18 cellular contexts compared by ENCODE assay signal in the genomic region with DNA sequence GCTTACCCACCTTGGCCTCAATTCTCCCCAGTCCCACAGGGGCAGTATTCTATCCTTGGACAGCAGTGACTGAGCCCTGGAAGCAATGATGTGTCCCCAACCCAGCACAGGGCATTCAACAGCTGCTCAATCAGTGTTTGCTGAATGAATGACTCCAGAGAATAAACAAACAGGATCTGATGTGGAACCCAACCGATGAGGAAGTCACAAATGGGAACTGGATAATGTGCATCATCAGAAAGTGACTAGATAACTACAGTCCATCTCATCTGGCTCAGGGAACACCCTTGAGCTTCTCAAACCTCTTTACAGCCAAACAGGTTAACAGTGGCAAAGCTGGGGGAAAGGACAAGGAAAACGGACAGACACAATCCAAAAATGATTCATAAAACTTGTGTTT.
"Had no signal": no experiment of that assay in that cellular context is flagged by ENCODE, and none has a peak within 500 bp of the region (broad histone marks: within the 10 kb centered on the region; RNA-seq: fewer than 3 reads in every experiment).

No MANE protein-coding gene starts in this region.

- H3K36me3 ChIP-seq: WERI-Rb-1 had no signal

- ATAC-seq: activated T-helper 17 cell treated with anti-CD3 and anti-CD28 coated beads, Interleukin-2, amount 50 U/mL, for 72 hours; esophagus mucosa; left cardiac atrium; natural killer cell; stimulated activated naive CD8-positive, alpha-beta T cell treated with anti-CD3 and anti-CD28 coated beads, Interleukin-15, Interleukin-2, amounts not matched to agents 100 U/mL and 50 U/mL, for 24 hours had no signal

- DNase-seq: activated CD4-positive, alpha-beta T cell treated with anti-CD3 and anti-CD28 coated beads for 48 hours; activated CD8-positive, alpha-beta memory T cell treated with anti-CD3 and anti-CD28 coated beads for 24 hours; activated naive CD4-positive, alpha-beta T cell treated with anti-CD3 and anti-CD28 coated beads, Interleukin-2, amount 10 ng/mL, durations not matched to agents 7 days and 5 days; amniotic stem cell; cerebellar nuclear complex; immature natural killer cell; left cardiac atrium; mammary epithelial cell; natural killer cell; stimulated activated CD4-positive, alpha-beta T cell treated with anti-CD3 and anti-CD28 coated beads, Interleukin-12 subunit alpha, Interleukin-12 subunit beta, amount 100 ng/mL, for 4 hours; stimulated activated naive CD8-positive, alpha-beta T cell treated with anti-CD3 and anti-CD28 coated beads, Interleukin-15, Interleukin-2, amounts not matched to agents 100 U/mL and 50 U/mL, for 24 hours; T-helper 9 cell; WERI-Rb-1 had no signal

- H3K27ac Mint-ChIP-seq: activated naive CD4-positive, alpha-beta T cell treated with anti-CD3 and anti-CD28 coated beads, Interleukin-2, amount 10 ng/mL, durations not matched to agents 7 days and 5 days; activated T-helper 17 cell treated with anti-CD3 and anti-CD28 coated beads, Interleukin-2, amount 50 U/mL, for 72 hours; brain; natural killer cell had no signal

- H3K27me3 Mint-ChIP-seq: activated naive CD4-positive, alpha-beta T cell treated with anti-CD3 and anti-CD28 coated beads, Interleukin-2, amount 10 ng/mL, durations not matched to agents 7 days and 5 days; activated T-helper 17 cell treated with anti-CD3 and anti-CD28 coated beads, Interleukin-2, amount 50 U/mL, for 72 hours; brain had no signal

- H3K27me3 ChIP-seq: suprapubic skin, upper lobe of left lung had no signal

- H3K9me3 Mint-ChIP-seq: activated naive CD4-positive, alpha-beta T cell treated with anti-CD3 and anti-CD28 coated beads, Interleukin-2, amount 10 ng/mL, durations not matched to agents 7 days and 5 days; activated T-helper 17 cell treated with anti-CD3 and anti-CD28 coated beads, Interleukin-2, amount 50 U/mL, for 72 hours; brain; immature natural killer cell; natural killer cell had no signal

- H3K4me3 ChIP-seq: suprapubic skin, upper lobe of left lung had no signal

- H3K4me3 Mint-ChIP-seq: activated naive CD4-positive, alpha-beta T cell treated with anti-CD3 and anti-CD28 coated beads, Interleukin-2, amount 10 ng/mL, durations not matched to agents 7 days and 5 days; activated T-helper 17 cell treated with anti-CD3 and anti-CD28 coated beads, Interleukin-2, amount 50 U/mL, for 72 hours; brain; immature natural killer cell; natural killer cell had no signal

- H3K27ac ChIP-seq: suprapubic skin, upper lobe of left lung, WERI-Rb-1 had no signal

- H3K9me3 ChIP-seq: suprapubic skin, upper lobe of left lung had no signal
